Comparison of ENCODE assay signal across 1 cellular context in genomic region chr17:79913451-79913850, GRCh38.
TF ChIP-seq lines count a peak whose summit lies in the region.

No MANE protein-coding gene starts in this region.

TF ChIP-seq in HEK293, 187 proteins besides CTCF, POLR2A, EP300 and RAD21 (continued from another document):
- no peak for TF ChIP-seq AEBP2 (tag by site-specific recombination; IDR thresholded peaks at IDR 0.05; ENCODE audit: borderline replicate concordance)
- no peak for TF ChIP-seq OVOL3 (tag by site-specific recombination; IDR thresholded peaks at IDR 0.05)
